1 cellular context compared by ENCODE assay signal in genomic region chr9:136409557-136410455, GRCh38.
TF ChIP-seq lines count a peak whose summit lies in the region.

No MANE protein-coding gene starts in this region.

TF ChIP-seq in K562, 482 proteins besides CTCF, POLR2A, EP300 and RAD21 (continues in another document):
- TF ChIP-seq TCFL5 (CRISPR knock-in tag; conservative IDR thresholded peaks at IDR 0.05) = no peak
- TF ChIP-seq RBM17 (IDR thresholded peaks at IDR 0.05; ENCODE audit: borderline replicate concordance, low read depth, low read length) = no peak
- no peak for TF ChIP-seq NR4A1 (CRISPR knock-in tag; IDR thresholded peaks at IDR 0.05)
- TF ChIP-seq NR4A1 (tag; IDR thresholded peaks at IDR 0.05) = no peak
- TF ChIP-seq, protein P1, sequence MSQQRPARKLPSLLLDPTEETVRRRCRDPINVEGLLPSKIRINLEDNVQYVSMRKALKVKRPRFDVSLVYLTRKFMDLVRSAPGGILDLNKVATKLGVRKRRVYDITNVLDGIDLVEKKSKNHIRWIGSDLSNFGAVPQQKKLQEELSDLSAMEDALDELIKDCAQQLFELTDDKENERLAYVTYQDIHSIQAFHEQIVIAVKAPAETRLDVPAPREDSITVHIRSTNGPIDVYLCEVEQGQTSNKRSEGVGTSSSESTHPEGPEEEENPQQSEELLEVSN (IDR thresholded peaks at IDR 0.05; ENCODE audit: borderline replicate concordance in 1 of 2, extremely low read depth in 1 of 2, insufficient read depth in 1 of 2, insufficient read length in 1 of 2, low read depth in 1 of 2, low read length in 1 of 2, poor library complexity in 1 of 2, severe bottlenecking in 1 of 2) = peak; percentile 81 to 83
- 0 out of 2 replicates have a peak, but pooled peaks have one; percentile 38 for TF ChIP-seq ZNF124 (CRISPR knock-in tag; IDR thresholded peaks at IDR 0.05)
- TF ChIP-seq CHD1 (IDR thresholded peaks at IDR 0.05; ENCODE audit: low read length) = peak; percentile 39
- no peak for TF ChIP-seq ZNF143 (CRISPR knock-in tag; IDR thresholded peaks at IDR 0.05)
- peak; percentile 72; the same call in 1 of the 2 replicates for TF ChIP-seq NR3C1 (CRISPR knock-in tag; IDR thresholded peaks at IDR 0.05)
- no peak for TF ChIP-seq SIRT6 (IDR thresholded peaks at IDR 0.05; ENCODE audit: low read depth, low read length)
- peak; percentile 22 to 33; a peak in 1 of 4 replicates for TF ChIP-seq SIN3A (IDR thresholded peaks at IDR 0.05; ENCODE audit: borderline replicate concordance in 2 of 2, control insufficient read depth in 1 of 2, low read depth in 2 of 2, low read length in 2 of 2)
- TF ChIP-seq, protein P2, sequence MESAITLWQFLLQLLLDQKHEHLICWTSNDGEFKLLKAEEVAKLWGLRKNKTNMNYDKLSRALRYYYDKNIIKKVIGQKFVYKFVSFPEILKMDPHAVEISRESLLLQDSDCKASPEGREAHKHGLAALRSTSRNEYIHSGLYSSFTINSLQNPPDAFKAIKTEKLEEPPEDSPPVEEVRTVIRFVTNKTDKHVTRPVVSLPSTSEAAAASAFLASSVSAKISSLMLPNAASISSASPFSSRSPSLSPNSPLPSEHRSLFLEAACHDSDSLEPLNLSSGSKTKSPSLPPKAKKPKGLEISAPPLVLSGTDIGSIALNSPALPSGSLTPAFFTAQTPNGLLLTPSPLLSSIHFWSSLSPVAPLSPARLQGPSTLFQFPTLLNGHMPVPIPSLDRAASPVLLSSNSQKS (CRISPR knock-in tag; IDR thresholded peaks at IDR 0.05) = no peak
- TF ChIP-seq PURB (CRISPR knock-in tag; IDR thresholded peaks at IDR 0.05; ENCODE audit: low read depth) = no peak
- no peak for TF ChIP-seq PTBP1 (IDR thresholded peaks at IDR 0.05; ENCODE audit: low read depth, low read length)
- TF ChIP-seq CEBPG (CRISPR knock-in tag; IDR thresholded peaks at IDR 0.05) = no peak
- TF ChIP-seq CEBPG (tag; conservative IDR thresholded peaks at IDR 0.05 in 1 of 2, IDR thresholded peaks at IDR 0.05 in 1 of 2) = no peak
- 0 out of 2 replicates have a peak, but pooled peaks have one; percentile 28 for TF ChIP-seq ZBTB40 (IDR thresholded peaks at IDR 0.05)
- TF ChIP-seq ZBTB40 (CRISPR knock-in tag; IDR thresholded peaks at IDR 0.05) = no peak
- no peak for TF ChIP-seq ZNF41 (CRISPR knock-in tag; conservative IDR thresholded peaks at IDR 0.05)
- TF ChIP-seq ZKSCAN8 (CRISPR knock-in tag; IDR thresholded peaks at IDR 0.05) = no peak
- no peak for TF ChIP-seq FOXA3 (CRISPR knock-in tag; conservative IDR thresholded peaks at IDR 0.05 in 1 of 2, IDR thresholded peaks at IDR 0.05 in 1 of 2)
- TF ChIP-seq, protein P3, sequence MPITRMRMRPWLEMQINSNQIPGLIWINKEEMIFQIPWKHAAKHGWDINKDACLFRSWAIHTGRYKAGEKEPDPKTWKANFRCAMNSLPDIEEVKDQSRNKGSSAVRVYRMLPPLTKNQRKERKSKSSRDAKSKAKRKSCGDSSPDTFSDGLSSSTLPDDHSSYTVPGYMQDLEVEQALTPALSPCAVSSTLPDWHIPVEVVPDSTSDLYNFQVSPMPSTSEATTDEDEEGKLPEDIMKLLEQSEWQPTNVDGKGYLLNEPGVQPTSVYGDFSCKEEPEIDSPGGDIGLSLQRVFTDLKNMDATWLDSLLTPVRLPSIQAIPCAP (CRISPR knock-in tag; IDR thresholded peaks at IDR 0.05; ENCODE audit: borderline replicate concordance) = no peak
- TF ChIP-seq POLR3A (IDR thresholded peaks at IDR 0.05; ENCODE audit: borderline replicate concordance, extremely low read depth, insufficient read depth, insufficient read length) = no peak
- TF ChIP-seq TEAD2 (tag; IDR thresholded peaks at IDR 0.05) = no peak
- TF ChIP-seq, protein P4, sequence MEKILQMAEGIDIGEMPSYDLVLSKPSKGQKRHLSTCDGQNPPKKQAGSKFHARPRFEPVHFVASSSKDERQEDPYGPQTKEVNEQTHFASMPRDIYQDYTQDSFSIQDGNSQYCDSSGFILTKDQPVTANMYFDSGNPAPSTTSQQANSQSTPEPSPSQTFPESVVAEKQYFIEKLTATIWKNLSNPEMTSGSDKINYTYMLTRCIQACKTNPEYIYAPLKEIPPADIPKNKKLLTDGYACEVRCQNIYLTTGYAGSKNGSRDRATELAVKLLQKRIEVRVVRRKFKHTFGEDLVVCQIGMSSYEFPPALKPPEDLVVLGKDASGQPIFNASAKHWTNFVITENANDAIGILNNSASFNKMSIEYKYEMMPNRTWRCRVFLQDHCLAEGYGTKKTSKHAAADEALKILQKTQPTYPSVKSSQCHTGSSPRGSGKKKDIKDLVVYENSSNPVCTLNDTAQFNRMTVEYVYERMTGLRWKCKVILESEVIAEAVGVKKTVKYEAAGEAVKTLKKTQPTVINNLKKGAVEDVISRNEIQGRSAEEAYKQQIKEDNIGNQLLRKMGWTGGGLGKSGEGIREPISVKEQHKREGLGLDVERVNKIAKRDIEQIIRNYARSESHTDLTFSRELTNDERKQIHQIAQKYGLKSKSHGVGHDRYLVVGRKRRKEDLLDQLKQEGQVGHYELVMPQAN (IDR thresholded peaks at IDR 0.05; ENCODE audit: borderline replicate concordance) = peak; percentile 59
- no peak for TF ChIP-seq RFX7 (CRISPR knock-in tag; IDR thresholded peaks at IDR 0.05)
- TF ChIP-seq ZNF449 (CRISPR knock-in tag; IDR thresholded peaks at IDR 0.05) = no peak
- TF ChIP-seq, protein P5, sequence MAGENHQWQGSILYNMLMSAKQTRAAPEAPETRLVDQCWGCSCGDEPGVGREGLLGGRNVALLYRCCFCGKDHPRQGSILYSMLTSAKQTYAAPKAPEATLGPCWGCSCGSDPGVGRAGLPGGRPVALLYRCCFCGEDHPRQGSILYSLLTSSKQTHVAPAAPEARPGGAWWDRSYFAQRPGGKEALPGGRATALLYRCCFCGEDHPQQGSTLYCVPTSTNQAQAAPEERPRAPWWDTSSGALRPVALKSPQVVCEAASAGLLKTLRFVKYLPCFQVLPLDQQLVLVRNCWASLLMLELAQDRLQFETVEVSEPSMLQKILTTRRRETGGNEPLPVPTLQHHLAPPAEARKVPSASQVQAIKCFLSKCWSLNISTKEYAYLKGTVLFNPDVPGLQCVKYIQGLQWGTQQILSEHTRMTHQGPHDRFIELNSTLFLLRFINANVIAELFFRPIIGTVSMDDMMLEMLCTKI (IDR thresholded peaks at IDR 0.05; ENCODE audit: partially characterized antibody) = no peak
- 0 out of 2 replicates have a peak, but pooled peaks have one; percentile 37 for TF ChIP-seq E2F3 (CRISPR knock-in tag; IDR thresholded peaks at IDR 0.05)
- no peak for TF ChIP-seq ZNF655 (CRISPR knock-in tag; IDR thresholded peaks at IDR 0.05)
- 0 out of 2 replicates have a peak, but pooled peaks have one; percentile 7 for TF ChIP-seq C11orf30 (IDR thresholded peaks at IDR 0.05; ENCODE audit: low read depth)
- no peak for TF ChIP-seq ZNF79 (CRISPR knock-in tag; IDR thresholded peaks at IDR 0.05; ENCODE audit: low read depth)
